ENCODE assay signal across 19 cellular contexts in the genomic region with DNA sequence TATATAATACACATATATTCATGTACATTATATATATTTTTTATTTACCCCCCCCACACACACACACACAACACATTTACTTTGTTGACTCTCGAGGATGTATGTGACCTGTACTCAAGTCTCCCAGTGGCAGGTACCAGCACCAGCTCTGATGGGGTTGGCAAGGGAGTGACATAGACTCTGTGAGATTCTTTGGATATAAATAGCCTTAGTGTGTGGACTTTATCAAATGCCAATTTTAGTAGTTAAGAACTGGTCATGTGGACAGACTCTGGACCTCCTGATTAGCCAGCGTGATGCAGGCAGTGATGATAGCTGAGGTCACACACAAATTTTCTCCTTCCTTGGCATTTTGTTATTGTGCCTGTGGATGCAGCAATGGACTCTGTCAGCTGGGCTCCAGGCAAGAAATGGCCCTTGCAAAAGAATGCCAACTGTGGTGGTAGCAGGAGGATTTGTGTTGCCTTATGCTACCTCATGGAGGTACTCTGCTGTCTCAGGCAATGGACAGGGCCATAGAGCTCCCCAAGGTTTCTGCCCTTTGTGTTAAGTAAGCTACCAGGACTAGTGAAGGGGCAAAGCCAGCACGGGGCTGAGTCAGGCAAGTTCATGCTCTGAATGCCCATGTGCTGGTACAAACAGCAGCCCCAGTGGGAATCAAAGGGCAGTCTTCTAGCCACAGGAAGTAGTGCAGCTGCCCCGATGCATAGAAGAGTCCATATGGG.
DNase-seq lines count a peak whose midpoint lies in the region; ATAC-seq, FAIRE-seq and TF ChIP-seq lines count a peak whose summit lies in the region.
"Had no signal": no experiment of that assay in that cellular context is flagged by ENCODE, and none has a peak within 500 bp of the region (broad histone marks: within the 10 kb centered on the region; RNA-seq: fewer than 3 reads in every experiment).

No MANE protein-coding gene starts in this region.

- peaks cover 27% of the 10 kb centered on the region for H3K4me1 ChIP-seq in mammary epithelial cell (ENCODE audit: insufficient read depth, low read length)
- peaks cover 0 to 11% (median 0%) of the 10 kb centered on the region in 9 donors for H3K4me1 ChIP-seq in heart right ventricle
- peaks cover 0 to 3% of the 10 kb centered on the region in 2 donors for H3K4me1 ChIP-seq in neuronal stem cell (ENCODE audit: control insufficient read depth in 2 of 2, insufficient read depth in 1 of 2, low read depth in 1 of 2, low read length in 2 of 2)
- H3K4me1 ChIP-seq: BLaER1, SJSA1 had no signal

- H3K27me3 Mint-ChIP-seq in MCF 10A (ENCODE audit: insufficient read depth, unreplicated experiment) (no peaks in the 10 kb centered on the region), nephron progenitor cell (ENCODE audit: low read depth, poor library complexity) (no peaks in the 10 kb centered on the region)
- H3K27me3 Mint-ChIP-seq: CD8-positive, alpha-beta memory T cell had no signal

- H4K20me1 ChIP-seq in mammary epithelial cell (ENCODE audit: insufficient read depth, low read length) = no peaks in the 10 kb centered on the region
- H4K20me1 ChIP-seq: BLaER1 had no signal

- no peak overlapping the region for H2BK5ac ChIP-seq in neuronal stem cell (ENCODE audit: low read length)

- no peak overlapping the region for H3K27ac ChIP-seq in mammary epithelial cell (ENCODE audit: insufficient read depth, low read depth, low read length)
- peak overlapping the region in 4 of 10 donors; percentile 21 to 39 (median 32) for H3K27ac ChIP-seq in heart right ventricle
- H3K27ac ChIP-seq in neuronal stem cell (replicated peaks; ENCODE audit: low read length) = no peak overlapping the region
- H3K27ac ChIP-seq: BLaER1, SJSA1 had no signal

- H3K4me3 Mint-ChIP-seq in MCF 10A (ENCODE audit: unreplicated experiment) (no peak overlapping the region), nephron progenitor cell (no peak overlapping the region)
- H3K4me3 Mint-ChIP-seq: CD8-positive, alpha-beta memory T cell had no signal

- H3K9me3 Mint-ChIP-seq in MCF 10A (ENCODE audit: unreplicated experiment) (no peaks in the 10 kb centered on the region), nephron progenitor cell (no peaks in the 10 kb centered on the region)

- no peaks in the 10 kb centered on the region for H3K36me3 Mint-ChIP-seq in MCF 10A (ENCODE audit: insufficient read depth, unreplicated experiment)
- no peaks in the 10 kb centered on the region for H3K36me3 Mint-ChIP-seq in nephron progenitor cell (ENCODE audit: low read depth)
- H3K36me3 Mint-ChIP-seq: CD8-positive, alpha-beta memory T cell had no signal

- no peak for TF ChIP-seq CTCF in mammary epithelial cell (conservative IDR thresholded peaks at IDR 0.05 in 1 of 2, IDR thresholded peaks at IDR 0.05 in 1 of 2; ENCODE audit: extremely low read depth in 1 of 2, insufficient read depth in 1 of 2, low read depth in 1 of 2, low read length in 2 of 2)
- no peak for TF ChIP-seq CTCF in MCF 10A (IDR thresholded peaks at IDR 0.05; ENCODE audit: unreplicated experiment)
- TF ChIP-seq CTCF in heart right ventricle (IDR thresholded peaks at IDR 0.05) = no peak
- TF ChIP-seq CTCF in D721Med (IDR thresholded peaks at IDR 0.05; ENCODE audit: insufficient read depth, missing control alignments) = no peak
- no peak for TF ChIP-seq CTCF in nephron progenitor cell (IDR thresholded peaks at IDR 0.05)

- no peaks in the 10 kb centered on the region for H3K79me2 ChIP-seq in mammary epithelial cell (ENCODE audit: insufficient read depth, low read length)

- no peak overlapping the region for H3K14ac ChIP-seq in neuronal stem cell (ENCODE audit: low read length)

- dilution Hi-C loops in mammary epithelial cell (cut with HindIII; ENCODE audit: low sequenced_read_pairs) = no loop called here

- H3K4me3 ChIP-seq in mammary epithelial cell (replicated peaks in 1 of 3; ENCODE audit: insufficient read depth in 1 of 3, low read depth in 2 of 3, low read length in 3 of 3) (no peak overlapping the region), heart right ventricle (no peak overlapping the region), neuronal stem cell (ENCODE audit: low read length in 2 of 2) (no peak overlapping the region)
- H3K4me3 ChIP-seq: BLaER1, SJSA1 had no signal

- H3K36me3 ChIP-seq in mammary epithelial cell (ENCODE audit: insufficient read depth, low read length) (no peaks in the 10 kb centered on the region), heart right ventricle (no peaks in the 10 kb centered on the region), neuronal stem cell (replicated peaks in 1 of 2; ENCODE audit: control insufficient read depth in 2 of 2, insufficient read depth in 2 of 2, low read length in 2 of 2) (no peaks in the 10 kb centered on the region)
- H3K36me3 ChIP-seq: BLaER1, SJSA1 had no signal

- no peak overlapping the region for H4K91ac ChIP-seq in neuronal stem cell (ENCODE audit: low read depth, low read length, poor library complexity)

- intact Hi-C loops in mammary epithelial cell (cut with micrococcal nuclease) = no loop called here
- intact Hi-C loops in MCF 10A (cut with micrococcal nuclease) = no loop called here
- intact Hi-C loops in heart right ventricle (cut with DNase I) = no loop called here

- no peak for DNase-seq in mammary epithelial cell
- DNase-seq in MCF 10A (ENCODE audit: unreplicated experiment) = no peak
- peak; percentile 1 for DNase-seq in SK-N-DZ (ENCODE audit: low spot score)
- DNase-seq in heart right ventricle = peak in 1 of 2 donors; percentile 19
- DNase-seq in neuronal stem cell (ENCODE audit: low spot score) = no peak
- DNase-seq in D721Med (ENCODE audit: insufficient read length, low spot score) = no peak
- no peak for DNase-seq in nephron progenitor cell
- DNase-seq: CD8-positive, alpha-beta memory T cell; GF-D8; NCI-H1417; NCI-H2029 treated with DMSO at 0.1 percent for 48 hours; NCI-H226; NCI-H526; RPMI8226 had no signal

- H3K9me3 ChIP-seq in mammary epithelial cell (replicated peaks; ENCODE audit: insufficient read depth, low read length) = no peaks in the 10 kb centered on the region
- no peaks in the 10 kb centered on the region for H3K9me3 ChIP-seq in heart right ventricle
- H3K9me3 ChIP-seq in neuronal stem cell (replicated peaks in 1 of 2; ENCODE audit: control insufficient read depth in 2 of 2, insufficient read depth in 1 of 2, low read depth in 1 of 2, low read length in 2 of 2) = no peaks in the 10 kb centered on the region
- H3K9me3 ChIP-seq: BLaER1, SJSA1 had no signal

- H3K9ac ChIP-seq in mammary epithelial cell (ENCODE audit: insufficient read depth, low read length) (no peak overlapping the region), neuronal stem cell (ENCODE audit: low read depth, low read length, poor library complexity) (no peak overlapping the region)
- H3K9ac ChIP-seq: BLaER1 had no signal

- H3K4me2 ChIP-seq in mammary epithelial cell (ENCODE audit: insufficient read depth, low read depth, low read length) (no peak overlapping the region), neuronal stem cell (ENCODE audit: insufficient read depth, low read length, poor library complexity, severe bottlenecking) (no peak overlapping the region)
- H3K4me2 ChIP-seq: BLaER1 had no signal

- H3K27me3 ChIP-seq in mammary epithelial cell (ENCODE audit: insufficient read depth, low read length) (no peaks in the 10 kb centered on the region), heart right ventricle (no peaks in the 10 kb centered on the region), neuronal stem cell (ENCODE audit: control insufficient read depth in 3 of 3, insufficient read depth in 3 of 3, low read depth in 1 of 3, low read length in 3 of 3) (no peaks in the 10 kb centered on the region)
- H3K27me3 ChIP-seq: BLaER1, SJSA1 had no signal

- H3K23ac ChIP-seq in neuronal stem cell (ENCODE audit: low read depth, low read length, poor library complexity) = no peak overlapping the region

- no peak overlapping the region for H2AK5ac ChIP-seq in neuronal stem cell (ENCODE audit: low read depth, low read length)

- H4K8ac ChIP-seq in neuronal stem cell (ENCODE audit: low read depth, low read length) = no peak overlapping the region

- H2BK15ac ChIP-seq in neuronal stem cell (ENCODE audit: low read length) = no peak overlapping the region

- H2BK120ac ChIP-seq in neuronal stem cell (ENCODE audit: low read depth, low read length) = no peak overlapping the region

- 86% methylated on average over 4 of the region's 4 CpGs for WGBS in mammary epithelial cell (ENCODE audit: low coverage, missing lambda C conversion rate)
- 49 to 53% methylated on average over 4 of the region's 4 CpGs for whole genome bisulfite sequencing in heart right ventricle, 2 donors
- WGBS in neuronal stem cell (ENCODE audit: extremely low coverage in 2 of 2, insufficient read length in 2 of 2, insufficient replicate concordance in 1 of 2), 2 donors = no CpG with 5 or more reads among the region's 4 CpGs

- in situ Hi-C loops in mammary epithelial cell (cut with MboI; ENCODE audit: low sequenced_read_pairs in 2 of 2) = no loop called here

- H3K79me1 ChIP-seq in neuronal stem cell (ENCODE audit: low read depth, low read length) = no peaks in the 10 kb centered on the region

- H3K4me1 Mint-ChIP-seq in MCF 10A (ENCODE audit: insufficient read depth, unreplicated experiment) = peaks cover 19% of the 10 kb centered on the region
- no peaks in the 10 kb centered on the region for H3K4me1 Mint-ChIP-seq in nephron progenitor cell
- H3K4me1 Mint-ChIP-seq: CD8-positive, alpha-beta memory T cell had no signal

- H3K27ac Mint-ChIP-seq in MCF 10A (ENCODE audit: low read depth, unreplicated experiment) (no peak overlapping the region), nephron progenitor cell (no peak overlapping the region)
- H3K27ac Mint-ChIP-seq: CD8-positive, alpha-beta memory T cell had no signal

- H2AFZ ChIP-seq in mammary epithelial cell (ENCODE audit: low read depth, low read length) (peak overlapping the region; percentile 97), neuronal stem cell (ENCODE audit: low read length) (peak overlapping the region; percentile 78)

- POLR2A ChIA-PET in MCF 10A (lab: Yijun Ruan, JAX) = interaction anchor here (0.6 kb wide), 1 partner anchor 1051 kb away, joined by 4 read pairs; no protein-coding TSS in a partner anchor

- CTCF ChIA-PET in mammary epithelial cell (lab: Charles Lee; ENCODE audit: low non-redundant PET) (no interaction called here), MCF 10A (lab: Yijun Ruan, JAX) (no interaction called here)

- no peak overlapping the region for H3K4ac ChIP-seq in neuronal stem cell (ENCODE audit: low read length)

- H2BK12ac ChIP-seq in neuronal stem cell (ENCODE audit: low read length) = no peak overlapping the region

- FAIRE-seq in D721Med (lab: Jason Lieb, UNC) = no peak
- FAIRE-seq: GM12892, HTR-8/SVneo had no signal

- H3K18ac ChIP-seq in neuronal stem cell (ENCODE audit: low read length) = peak overlapping the region; percentile 6

- ATAC-seq in heart right ventricle = peak; percentile 86 to 100 (median 96)
- ATAC-seq in HG03521 (IDR thresholded peaks at IDR 0.05; ENCODE audit: unreplicated experiment) = no peak

- no TSS peak for BruUV-seq in mammary epithelial cell (replicated peaks; lab: Mats Ljungman, UMichigan)
- no TSS peak for BruUV-seq in MCF 10A (replicated peaks; lab: Mats Ljungman, UMichigan)
